ENCODE assay signal across 1 cellular context in genomic region chr7:77702451-77703219, GRCh38.
A peak's percentile ranks its signal among the peaks of the same experiment; 100 is the strongest.
TF ChIP-seq lines count a peak whose summit lies in the region.

No MANE protein-coding gene starts in this region.

TF ChIP-seq in GM12878, 131 proteins besides CTCF, POLR2A, EP300 and RAD21 (continued from another document):
- TF ChIP-seq CEBPZ (IDR thresholded peaks at IDR 0.05; ENCODE audit: low read depth, low read length) (no peak), NR2C1 (IDR thresholded peaks at IDR 0.05) (0 out of 2 replicates have a peak, but pooled peaks have one; percentile 14), RCOR1 (conservative IDR thresholded peaks at IDR 0.05; ENCODE audit: low read depth, low read length) (no peak), NR2F1 (conservative IDR thresholded peaks at IDR 0.05) (peak; percentile 26; the same call in 1 of the 2 replicates), ZBED1 (IDR thresholded peaks at IDR 0.05; ENCODE audit: borderline replicate concordance) (no peak), SREBF2 (IDR thresholded peaks at IDR 0.05; ENCODE audit: low read length) (no peak), SPI1 (IDR thresholded peaks at IDR 0.05; ENCODE audit: borderline replicate concordance, insufficient read depth, low read depth, low read length) (peak; percentile 68; the same call in 1 of the 2 replicates), CBX3 (IDR thresholded peaks at IDR 0.05; ENCODE audit: borderline replicate concordance, low read depth) (no peak), ZNF274 (IDR thresholded peaks at IDR 0.05; ENCODE audit: insufficient read depth, insufficient read length) (no peak), ETV6 (conservative IDR thresholded peaks at IDR 0.05 in 1 of 2, IDR thresholded peaks at IDR 0.05 in 1 of 2; ENCODE audit: borderline replicate concordance in 1 of 2, low read depth in 1 of 2) (no peak), MEF2B (IDR thresholded peaks at IDR 0.05; ENCODE audit: partially characterized antibody, poor library complexity, severe bottlenecking) (no peak)
